ENCODE assay signal across 13 cellular contexts in genomic region chr1:184118051-184118450, GRCh38.
DNase-seq lines count a peak whose midpoint lies in the region; ATAC-seq, FAIRE-seq and TF ChIP-seq lines count a peak whose summit lies in the region.
"Had no signal": no experiment of that assay in that cellular context is flagged by ENCODE, and none has a peak within 500 bp of the region (broad histone marks: within the 10 kb centered on the region; RNA-seq: fewer than 3 reads in every experiment).

No MANE protein-coding gene starts in this region.

- H3K36me3 Mint-ChIP-seq in astrocyte (ENCODE audit: low read depth, unreplicated experiment): peaks cover under 1% of the 10 kb centered on the region
- peaks cover 10% of the 10 kb centered on the region for H3K36me3 Mint-ChIP-seq in CD8-positive, alpha-beta T cell

- H2AFZ ChIP-seq in astrocyte (ENCODE audit: low read depth, low read length): no peak overlapping the region

- CTCF ChIA-PET in CD8-positive, alpha-beta T cell (lab: Charles Lee): no interaction called here

- H3K27ac Mint-ChIP-seq in astrocyte (ENCODE audit: unreplicated experiment): peak overlapping the region; percentile 78
- H3K27ac Mint-ChIP-seq in CD8-positive, alpha-beta T cell: no peak overlapping the region

- TF ChIP-seq CTCF in HFF-Myc (IDR thresholded peaks at IDR 0.05; ENCODE audit: low read depth, low read length, missing control alignments) (no peak), astrocyte (IDR thresholded peaks at IDR 0.05; ENCODE audit: insufficient read depth, low read depth, low read length) (no peak)
- no peak for TF ChIP-seq CTCF in CD8-positive, alpha-beta T cell (IDR thresholded peaks at IDR 0.05)

- FAIRE-seq in astrocyte (lab: Jason Lieb, UNC): peak; percentile 98

- no peaks in the 10 kb centered on the region for H3K79me2 ChIP-seq in astrocyte (ENCODE audit: insufficient read depth, low read length)

- DNase-seq in ACHN (peak; percentile 6), HFF-Myc (ENCODE audit: extremely low read depth, low read depth) (peak; percentile 68), astrocyte (ENCODE audit: low read depth) (peak; percentile 93), iris pigment epithelial cell (ENCODE audit: low read depth) (peak; percentile 98), ecto neural progenitor cell (ENCODE audit: low spot score) (no peak)
- no peak for DNase-seq in activated CD8-positive, alpha-beta memory T cell treated with anti-CD3 and anti-CD28 coated beads, Interleukin-2, amount 50 U/mL, for 48 hours
- no peak for DNase-seq in CD8-positive, alpha-beta T cell
- DNase-seq: central memory CD4-positive, alpha-beta T cell; heart left ventricle; midbrain; NCI-H1436 had no signal

- H3K27me3 Mint-ChIP-seq in astrocyte (ENCODE audit: low read depth, unreplicated experiment): no peaks in the 10 kb centered on the region
- no peaks in the 10 kb centered on the region for H3K27me3 Mint-ChIP-seq in CD8-positive, alpha-beta T cell (ENCODE audit: low read depth)

- POLR2A ChIA-PET in CD8-positive, alpha-beta T cell (lab: Charles Lee): no interaction called here

- H3K36me3 ChIP-seq in astrocyte (ENCODE audit: insufficient read depth, low read length): no peaks in the 10 kb centered on the region
- H3K36me3 ChIP-seq in CD8-positive, alpha-beta T cell (ENCODE audit: insufficient read depth, low read length): no peaks in the 10 kb centered on the region
- H3K36me3 ChIP-seq: heart left ventricle had no signal

- no peak overlapping the region for H3K4me3 Mint-ChIP-seq in astrocyte (ENCODE audit: unreplicated experiment)
- H3K4me3 Mint-ChIP-seq in CD8-positive, alpha-beta T cell: no peak overlapping the region

- no peak for ATAC-seq in GM18870 (IDR thresholded peaks at IDR 0.05; ENCODE audit: unreplicated experiment)
- no peak for ATAC-seq in CD8-positive, alpha-beta T cell
- ATAC-seq: heart left ventricle had no signal

- H3K27me3 ChIP-seq in astrocyte (ENCODE audit: insufficient read depth, low read length): no peaks in the 10 kb centered on the region
- H3K27me3 ChIP-seq in CD8-positive, alpha-beta T cell (ENCODE audit: insufficient read depth, low read length): no peaks in the 10 kb centered on the region
- H3K27me3 ChIP-seq: heart left ventricle had no signal

- H3K4me3 ChIP-seq in HFF-Myc (replicated peaks; ENCODE audit: low read depth, low read length): no peak overlapping the region
- H3K4me3 ChIP-seq in astrocyte (ENCODE audit: insufficient read depth, low read depth, low read length): no peak overlapping the region
- no peak overlapping the region for H3K4me3 ChIP-seq in CD8-positive, alpha-beta T cell (ENCODE audit: low read depth, low read length)
- H3K4me3 ChIP-seq: heart left ventricle had no signal

- H3K9me3 ChIP-seq in astrocyte (ENCODE audit: insufficient read depth, low read depth, low read length): no peaks in the 10 kb centered on the region
- no peaks in the 10 kb centered on the region for H3K9me3 ChIP-seq in CD8-positive, alpha-beta T cell (ENCODE audit: low read length)
- H3K9me3 ChIP-seq: heart left ventricle had no signal

- peaks cover 34% of the 10 kb centered on the region for H3K4me1 Mint-ChIP-seq in astrocyte (ENCODE audit: low read depth, unreplicated experiment)
- no peaks in the 10 kb centered on the region for H3K4me1 Mint-ChIP-seq in CD8-positive, alpha-beta T cell (ENCODE audit: low read depth)

- no peaks in the 10 kb centered on the region for H4K20me1 ChIP-seq in astrocyte (ENCODE audit: insufficient read depth, low read length)

- H3K4me1 ChIP-seq in astrocyte (ENCODE audit: insufficient read depth, low read length): peaks cover 4% of the 10 kb centered on the region
- H3K4me1 ChIP-seq in CD8-positive, alpha-beta T cell (ENCODE audit: insufficient read depth, low read length): no peaks in the 10 kb centered on the region
- H3K4me1 ChIP-seq: heart left ventricle had no signal

- H3K9me3 Mint-ChIP-seq in astrocyte (ENCODE audit: unreplicated experiment): no peaks in the 10 kb centered on the region
- H3K9me3 Mint-ChIP-seq in CD8-positive, alpha-beta T cell: peaks cover 2% of the 10 kb centered on the region

- peak overlapping the region; percentile 16 for H3K4me2 ChIP-seq in astrocyte (ENCODE audit: low read length)

- H3K9ac ChIP-seq in astrocyte (ENCODE audit: low read length): no peak overlapping the region

- in situ Hi-C loops in ACHN (cut with HindIII; ENCODE audit: low pct_ligation_motif_present, low pct_unique_long_range_greater_than_20kb, low sequenced_read_pairs): no loop called here

- H3K27ac ChIP-seq in astrocyte (ENCODE audit: low read depth, low read length): no peak overlapping the region
- H3K27ac ChIP-seq in CD8-positive, alpha-beta T cell (ENCODE audit: low read depth, low read length): no peak overlapping the region
- H3K27ac ChIP-seq: C4-2B, heart left ventricle had no signal

- intact Hi-C loops in CD8-positive, alpha-beta T cell (cut with DNase I, micrococcal nuclease): no loop called here

Comparison
In these comparisons a context has a peak if more than half of its experiments do, and no peak if none do; other contexts are left out.
1. DNase-seq: peak in ACHN (single experiment), HFF-Myc (single experiment), astrocyte (single experiment) and iris pigment epithelial cell (single experiment); none in activated CD8-positive, alpha-beta memory T cell treated with anti-CD3 and anti-CD28 coated beads, Interleukin-2, amount 50 U/mL, for 48 hours (single experiment), CD8-positive, alpha-beta T cell (0 of 7) and ecto neural progenitor cell (single experiment).